Comparison of ENCODE assay signal across 15 cellular contexts in genomic region chr6:88965691-88966090, GRCh38.
"Had no signal": no experiment of that assay in that cellular context is flagged by ENCODE, and none has a peak within 500 bp of the region (broad histone marks: within the 10 kb centered on the region; RNA-seq: fewer than 3 reads in every experiment).

No MANE protein-coding gene starts in this region.

- FAIRE-seq: astrocyte, endometrium had no signal

- H3K36me3 ChIP-seq: ovary, stomach, upper lobe of right lung had no signal

- H3K27me3 Mint-ChIP-seq: memory B cell; naive thymus-derived CD8-positive, alpha-beta T cell had no signal

- H3K27ac ChIP-seq: ovary, stomach, testis, upper lobe of right lung, WERI-Rb-1 had no signal

- DNase-seq: activated CD4-positive, alpha-beta T cell treated with anti-CD3 and anti-CD28 coated beads for 4 hours; activated CD8-positive, alpha-beta memory T cell treated with anti-CD3 and anti-CD28 coated beads, Interleukin-2, amount 50 U/mL, for 48 hours; activated naive CD4-positive, alpha-beta T cell treated with anti-CD3 and anti-CD28 coated beads, Interleukin-2, amount 10 ng/mL, durations not matched to agents 7 days and 5 days; left ventricle myocardium superior; naive thymus-derived CD8-positive, alpha-beta T cell; ovary; stomach; testis; upper lobe of right lung; WERI-Rb-1 had no signal

- H3K4me3 ChIP-seq: ovary, stomach, testis, upper lobe of right lung had no signal

- ATAC-seq: esophagus mucosa; left ventricle myocardium superior; naive thymus-derived CD8-positive, alpha-beta T cell; sciatic nerve; upper lobe of right lung had no signal

- H3K9me3 ChIP-seq: ovary, testis had no signal

- H3K27ac Mint-ChIP-seq: activated naive CD4-positive, alpha-beta T cell treated with anti-CD3 and anti-CD28 coated beads, Interleukin-2, amount 10 ng/mL, durations not matched to agents 7 days and 5 days; memory B cell had no signal

- H3K27me3 ChIP-seq: ovary, stomach, testis, upper lobe of right lung had no signal

- H3K4me3 Mint-ChIP-seq: activated naive CD4-positive, alpha-beta T cell treated with anti-CD3 and anti-CD28 coated beads, Interleukin-2, amount 10 ng/mL, durations not matched to agents 7 days and 5 days; memory B cell had no signal
